ENCODE assay signal across 13 cellular contexts in the genomic region with DNA sequence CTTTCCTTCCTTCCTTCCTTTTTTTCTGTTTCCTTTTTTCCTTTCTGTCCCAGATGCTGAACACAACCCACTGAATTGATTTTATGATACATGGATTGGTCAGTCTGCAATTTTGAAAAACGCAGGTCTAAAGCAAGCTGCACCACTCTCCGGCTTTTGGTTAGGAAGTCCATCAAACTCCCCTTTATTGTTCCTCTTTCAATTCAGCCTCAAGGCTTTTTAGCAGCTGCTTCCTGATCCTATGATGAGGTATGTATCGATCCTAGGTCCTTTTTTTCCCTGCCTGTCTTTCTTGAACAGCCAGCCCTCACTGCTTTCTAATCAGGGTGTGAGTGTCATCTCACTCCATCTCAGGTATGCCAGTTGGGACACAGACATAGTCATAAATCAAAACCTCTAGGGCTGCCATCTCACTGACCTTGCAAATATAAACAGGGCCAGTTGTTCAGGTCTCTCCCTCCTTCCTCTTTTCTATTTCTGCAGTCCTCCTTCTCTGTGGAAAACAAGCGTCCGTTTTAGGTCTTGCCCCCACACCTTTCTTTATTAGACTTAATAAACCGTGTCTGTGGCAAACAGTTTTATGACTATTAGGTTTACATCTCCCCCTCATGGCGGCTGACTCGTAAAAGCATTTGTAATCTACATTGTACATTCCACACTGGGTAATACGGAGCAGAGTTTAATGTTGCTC. TPM values are rescaled to one million over a fixed set of nuclear protein-coding genes. Genes with fewer than 3 reads are reported as not detected.
DNase-seq lines count a peak whose midpoint lies in the region; ATAC-seq and TF ChIP-seq lines count a peak whose summit lies in the region.
"Had no signal": no experiment of that assay in that cellular context is flagged by ENCODE, and none has a peak within 500 bp of the region (broad histone marks: within the 10 kb centered on the region; RNA-seq: fewer than 3 reads in every experiment).

No MANE protein-coding gene starts in this region.

- no peaks in the 10 kb centered on the region for H3K36me3 Mint-ChIP-seq in activated B cell treated with CpG ODN at 0.5 μM for 24 hours (ENCODE audit: low read depth)
- peaks cover 5% of the 10 kb centered on the region for H3K36me3 Mint-ChIP-seq in nephron progenitor cell (ENCODE audit: low read depth)
- H3K36me3 Mint-ChIP-seq in T-helper 17 cell (ENCODE audit: low read depth) = peaks cover 2% of the 10 kb centered on the region

- H3F3A ChIP-seq in Loucy (ENCODE audit: low read depth) = 0 out of 2 replicates have a peak, but pooled peaks cover 4% of the 10 kb centered on the region

- peak overlapping the region; percentile 63 for H3K4me3 ChIP-seq in Loucy (ENCODE audit: low read length, poor library complexity, severe bottlenecking)
- no peak overlapping the region for H3K4me3 ChIP-seq in upper lobe of right lung

- peak overlapping the region; percentile 83 for H3K4me2 ChIP-seq in Loucy (ENCODE audit: low read depth, low read length, poor library complexity, severe bottlenecking)

- TF ChIP-seq CTCF in Loucy (conservative IDR thresholded peaks at IDR 0.05; ENCODE audit: low read length) (peak; percentile 42), activated B cell treated with CpG ODN at 0.5 μM for 24 hours (IDR thresholded peaks at IDR 0.05) (no peak), nephron progenitor cell (IDR thresholded peaks at IDR 0.05) (no peak), upper lobe of right lung (IDR thresholded peaks at IDR 0.05) (no peak)

- H4K20me1 ChIP-seq in Loucy (ENCODE audit: insufficient read depth, low read length, poor library complexity, severe bottlenecking) = no peaks in the 10 kb centered on the region

- H3K9me3 Mint-ChIP-seq in activated B cell treated with CpG ODN at 0.5 μM for 24 hours = peaks cover 4% of the 10 kb centered on the region
- H3K9me3 Mint-ChIP-seq in nephron progenitor cell = peaks cover 11% of the 10 kb centered on the region

- H3K4me3 Mint-ChIP-seq in activated B cell treated with CpG ODN at 0.5 μM for 24 hours = peak overlapping the region; percentile 72
- H3K4me3 Mint-ChIP-seq in nephron progenitor cell = peak overlapping the region; percentile 59
- no peak overlapping the region for H3K4me3 Mint-ChIP-seq in T-helper 17 cell
- H3K4me3 Mint-ChIP-seq: activated CD8-positive, alpha-beta memory T cell treated with anti-CD3 and anti-CD28 coated beads, Interleukin-2, amount 10 ng/mL, durations not matched to agents 7 days and 5 days had no signal

- POLR2A ChIA-PET in activated B cell treated with CpG ODN at 0.5 μM for 24 hours (lab: Charles Lee) = interaction anchor here (0.7 to 1.5 kb wide), 3 partner anchors 12 to 1318 kb away, joined by 5 to 9 read pairs (median 7); a partner anchor contains a TSS

- H2AFZ ChIP-seq in Loucy (ENCODE audit: low read length) = peak overlapping the region; percentile 49

- no peaks in the 10 kb centered on the region for H3K9me3 ChIP-seq in Loucy (ENCODE audit: insufficient read depth, low read depth, low read length)
- H3K9me3 ChIP-seq in T-helper 17 cell (ENCODE audit: control insufficient read depth, low read length, poor library complexity, severe bottlenecking) = no peaks in the 10 kb centered on the region
- H3K9me3 ChIP-seq in upper lobe of right lung = no peaks in the 10 kb centered on the region

- intact Hi-C loops in activated B cell treated with CpG ODN at 0.5 μM for 24 hours (cut with micrococcal nuclease) = no loop called here
- intact Hi-C loops in upper lobe of right lung (cut with DNase I) = no loop called here

- peak; percentile 28 for ATAC-seq in activated B cell treated with CpG ODN at 0.5 μM for 24 hours (ENCODE audit: low read depth)
- no peak for ATAC-seq in T-helper 17 cell
- ATAC-seq in upper lobe of right lung = no peak
- ATAC-seq: activated CD8-positive, alpha-beta memory T cell treated with anti-CD3 and anti-CD28 coated beads, Interleukin-2, amount 10 ng/mL, durations not matched to agents 7 days and 5 days had no signal

- H3K4me1 ChIP-seq in Loucy (ENCODE audit: insufficient read depth, low read length, poor library complexity, severe bottlenecking) (peaks cover 76% of the 10 kb centered on the region), upper lobe of right lung (no peaks in the 10 kb centered on the region)

- DNase-seq in NCI-H82 (lab: John Stamatoyannopoulos, UW) (peak; percentile 66), NCI-H82 treated with DMSO at 0.1 percent for 48 hours (lab: John Stamatoyannopoulos, UW; ENCODE audit: unreplicated experiment) (no peak), activated B cell treated with CpG ODN at 0.5 μM for 24 hours (no peak), nephron progenitor cell (no peak), T-helper 17 cell (no peak), upper lobe of right lung (no peak), mucosa of gallbladder (ENCODE audit: low spot score) (no peak)
- DNase-seq: activated CD8-positive, alpha-beta memory T cell treated with anti-CD3 and anti-CD28 coated beads, Interleukin-2, amount 10 ng/mL, durations not matched to agents 7 days and 5 days; RPMI8226 had no signal

- no peaks in the 10 kb centered on the region for H3K27me3 ChIP-seq in Loucy (ENCODE audit: insufficient read depth, low read length, poor library complexity, severe bottlenecking)
- H3K27me3 ChIP-seq in upper lobe of right lung = no peaks in the 10 kb centered on the region

- H3K79me2 ChIP-seq in Loucy (ENCODE audit: insufficient read depth, low read length) = no peaks in the 10 kb centered on the region

- CTCF ChIA-PET in activated B cell treated with CpG ODN at 0.5 μM for 24 hours (lab: Charles Lee) = no interaction called here

- H3K27ac ChIP-seq in upper lobe of right lung = no peak overlapping the region

- H3K4me1 Mint-ChIP-seq in activated B cell treated with CpG ODN at 0.5 μM for 24 hours (peaks cover 43% of the 10 kb centered on the region), nephron progenitor cell (peaks cover 50% of the 10 kb centered on the region), T-helper 17 cell (peaks cover 28% of the 10 kb centered on the region)

- H3K36me3 ChIP-seq in Loucy (ENCODE audit: insufficient read depth, low read length) = no peaks in the 10 kb centered on the region
- no peaks in the 10 kb centered on the region for H3K36me3 ChIP-seq in upper lobe of right lung

- H3K27me3 Mint-ChIP-seq in activated B cell treated with CpG ODN at 0.5 μM for 24 hours = peaks cover 11% of the 10 kb centered on the region
- H3K27me3 Mint-ChIP-seq in nephron progenitor cell (ENCODE audit: low read depth, poor library complexity) = no peaks in the 10 kb centered on the region
- peaks cover 18% of the 10 kb centered on the region for H3K27me3 Mint-ChIP-seq in T-helper 17 cell
- H3K27me3 Mint-ChIP-seq: activated CD8-positive, alpha-beta memory T cell treated with anti-CD3 and anti-CD28 coated beads, Interleukin-2, amount 10 ng/mL, durations not matched to agents 7 days and 5 days had no signal

- H3K27ac Mint-ChIP-seq in activated B cell treated with CpG ODN at 0.5 μM for 24 hours = peak overlapping the region; percentile 36
- H3K27ac Mint-ChIP-seq in nephron progenitor cell = peak overlapping the region; percentile 43
- H3K27ac Mint-ChIP-seq in T-helper 17 cell = no peak overlapping the region
- H3K27ac Mint-ChIP-seq: activated CD8-positive, alpha-beta memory T cell treated with anti-CD3 and anti-CD28 coated beads, Interleukin-2, amount 10 ng/mL, durations not matched to agents 7 days and 5 days had no signal

- H3K9me2 ChIP-seq in Loucy (replicated peaks; ENCODE audit: low read depth, low read length) = no peaks in the 10 kb centered on the region

- peak overlapping the region; percentile 67 for H3K9ac ChIP-seq in Loucy (ENCODE audit: low read depth, low read length, poor library complexity, severe bottlenecking)

RNA-seq across cellular contexts. Expression of a gene that starts 11.4 kb away (rescaled TPM):
- total RNA-seq in activated B cell treated with CpG ODN at 0.5 μM for 24 hours = not detected in 2 replicates
- total RNA-seq in T-helper 17 cell = not detected
- total RNA-seq in upper lobe of right lung = 0.17 TPM
- 3.1 TPM for total RNA-seq in mucosa of gallbladder
- total RNA-seq: activated CD8-positive, alpha-beta memory T cell treated with anti-CD3 and anti-CD28 coated beads, Interleukin-2, amount 10 ng/mL, durations not matched to agents 7 days and 5 days; dermis microvascular lymphatic vessel endothelial cell had no signal

RNA-seq across cellular contexts. Expression of a gene that starts 15.1 kb away (rescaled TPM):
- total RNA-seq in activated B cell treated with CpG ODN at 0.5 μM for 24 hours (not detected in 2 replicates), T-helper 17 cell (1 to 10 TPM; 5.3 to 7.6 TPM), upper lobe of right lung (0.90 TPM), mucosa of gallbladder (1.4 TPM)
- total RNA-seq: dermis microvascular lymphatic vessel endothelial cell, H4, posterior vena cava had no signal
